In genomic region chr7:47600199-47601118, GRCh38 we compare ENCODE assay signal across 9 cellular contexts. TPM values are rescaled to one million over a fixed set of nuclear protein-coding genes. Genes with fewer than 3 reads are reported as not detected.
DNase-seq lines count a peak whose midpoint lies in the region; ATAC-seq and TF ChIP-seq lines count a peak whose summit lies in the region.
"Had no signal": no experiment of that assay in that cellular context is flagged by ENCODE, and none has a peak within 500 bp of the region (broad histone marks: within the 10 kb centered on the region; RNA-seq: fewer than 3 reads in every experiment).

No MANE protein-coding gene starts in this region.

- H3K27me3 Mint-ChIP-seq in neural progenitor cell (ENCODE audit: insufficient read depth, low read depth) = peaks cover 2% of the 10 kb centered on the region

- no peaks in the 10 kb centered on the region for H3K36me3 ChIP-seq in neural progenitor cell

- no peak overlapping the region for H3K9ac ChIP-seq in neural progenitor cell

- H3K9me3 Mint-ChIP-seq in neural progenitor cell = peaks cover 6% of the 10 kb centered on the region

- peak; percentile 88 for DNase-seq in amniotic epithelial cell (ENCODE audit: low read depth)
- DNase-seq in neural progenitor cell (ENCODE audit: low spot score) = no peak
- DNase-seq in NCI-H524 treated with DMSO at 0.1 percent for 48 hours (lab: John Stamatoyannopoulos, UW) = no peak
- no peak for DNase-seq in AML-193 (lab: John Stamatoyannopoulos, UW)
- no peak for DNase-seq in NCI-H345 (lab: John Stamatoyannopoulos, UW)
- DNase-seq: activated T-cell treated with anti-CD3 and anti-CD28 coated beads for 4 hours had no signal

- TF ChIP-seq CTCF in neural progenitor cell (IDR thresholded peaks at IDR 0.05) = no peak

- H2AFZ ChIP-seq in neural progenitor cell (replicated peaks) = peak overlapping the region; percentile 14

- H3K27ac Mint-ChIP-seq in neural progenitor cell = peak overlapping the region; percentile 61

- H4K20me1 ChIP-seq in neural progenitor cell (ENCODE audit: low read depth) = no peaks in the 10 kb centered on the region

- no peaks in the 10 kb centered on the region for H3K4me1 ChIP-seq in neural progenitor cell

- no peaks in the 10 kb centered on the region for H3K4me1 Mint-ChIP-seq in neural progenitor cell

- H3K36me3 Mint-ChIP-seq in neural progenitor cell = no peaks in the 10 kb centered on the region

- peaks cover 4% of the 10 kb centered on the region for H3F3A ChIP-seq in neural progenitor cell (ENCODE audit: low read depth)

- no peak overlapping the region for H3K27ac ChIP-seq in neural progenitor cell

- no peak overlapping the region for H3K4me2 ChIP-seq in neural progenitor cell

- H3K79me2 ChIP-seq in neural progenitor cell (ENCODE audit: low read depth) = no peaks in the 10 kb centered on the region

- H3K9me3 ChIP-seq in neural progenitor cell (ENCODE audit: low read depth) = no peaks in the 10 kb centered on the region

- H3K4me3 ChIP-seq in neural progenitor cell = no peak overlapping the region

- no peak overlapping the region for H3K4me3 Mint-ChIP-seq in neural progenitor cell

- peak; percentile 63 for ATAC-seq in GM18861 (IDR thresholded peaks at IDR 0.05; ENCODE audit: unreplicated experiment)
- ATAC-seq in HG03354 (IDR thresholded peaks at IDR 0.05; ENCODE audit: poor library complexity, severe bottlenecking, unreplicated experiment) = peak; percentile 50
- ATAC-seq in HG03196 (IDR thresholded peaks at IDR 0.05; ENCODE audit: unreplicated experiment) = no peak

- H3K27me3 ChIP-seq in neural progenitor cell = no peaks in the 10 kb centered on the region

RNA-seq across cellular contexts. Expression of gene TNS3, which starts 18.5 kb away (rescaled TPM):
- total RNA-seq in neural progenitor cell (ENCODE audit: low replicate concordance) = 15.0 and 21.8 TPM in 2 replicates
